ENCODE assay signal across 8 cellular contexts in genomic region chr12:122031342-122032216, GRCh38. TPM values are rescaled to one million over a fixed set of nuclear protein-coding genes. Genes with fewer than 3 reads are reported as not detected.
DNase-seq lines count a peak whose midpoint lies in the region; ATAC-seq and TF ChIP-seq lines count a peak whose summit lies in the region.

No MANE protein-coding gene starts in this region.

- no peak for TF ChIP-seq POLR2A in ovary (IDR thresholded peaks at IDR 0.05)

- ATAC-seq in GM21737 (IDR thresholded peaks at IDR 0.05; ENCODE audit: unreplicated experiment) (no peak), HG03159 (IDR thresholded peaks at IDR 0.05; ENCODE audit: unreplicated experiment) (no peak), GM21515 (IDR thresholded peaks at IDR 0.05; ENCODE audit: unreplicated experiment) (no peak)

- H3K27me3 ChIP-seq in DOHH2 (ENCODE audit: control insufficient read depth, low read length) (no peaks in the 10 kb centered on the region), ovary (no peaks in the 10 kb centered on the region)

- peaks cover 100% of the 10 kb centered on the region for H3K79me2 ChIP-seq in DOHH2 (ENCODE audit: control insufficient read depth, low read length)

- peak; percentile 92 for TF ChIP-seq CTCF in DOHH2 (IDR thresholded peaks at IDR 0.05; ENCODE audit: low read depth, low read length, poor library complexity, severe bottlenecking)
- TF ChIP-seq CTCF in fibroblast of mammary gland (conservative IDR thresholded peaks at IDR 0.05; ENCODE audit: control insufficient read depth, insufficient read depth, low read depth, low read length), result peak; percentile 70
- TF ChIP-seq CTCF in ovary (IDR thresholded peaks at IDR 0.05), result peak; percentile 38 to 47 (median 47)

- H3K27ac ChIP-seq in DOHH2 (ENCODE audit: low read depth, low read length), result peak overlapping the region; percentile 99
- H3K27ac ChIP-seq in ovary, result no peak overlapping the region

- WGBS in ovary, 3 donors, result 71 to 76% (median 73%) methylated on average over 18 to 21 of the region's 21 CpGs

- H3K9me3 ChIP-seq in DOHH2 (ENCODE audit: control insufficient read depth, insufficient read depth, low read length) (no peaks in the 10 kb centered on the region), ovary (no peaks in the 10 kb centered on the region)

- H3K36me3 ChIP-seq in DOHH2 (ENCODE audit: control insufficient read depth, low read length), result peaks cover 95% of the 10 kb centered on the region
- no peaks in the 10 kb centered on the region for H3K36me3 ChIP-seq in ovary

- H3K4me3 ChIP-seq in DOHH2 (ENCODE audit: low read length) (peak overlapping the region; percentile 40), fibroblast of mammary gland (ENCODE audit: control insufficient read depth, low read depth, low read length) (no peak overlapping the region), ovary (no peak overlapping the region)

- H3K9me2 ChIP-seq in DOHH2 (replicated peaks; ENCODE audit: control insufficient read depth, low read length), result no peaks in the 10 kb centered on the region

- H3K4me1 ChIP-seq in DOHH2 (ENCODE audit: control insufficient read depth, low read length), result peaks cover 63% of the 10 kb centered on the region
- peaks cover 3% of the 10 kb centered on the region for H3K4me1 ChIP-seq in ovary (ENCODE audit: insufficient read depth)

- DNase-seq in LoVo (ENCODE audit: low spot score) (peak; percentile 38), activated T-cell treated with anti-CD3 and anti-CD28 coated beads for 1 hour (ENCODE audit: low read depth) (peak; percentile 51), fibroblast of mammary gland (ENCODE audit: low read depth) (peak; percentile 31), ovary (peak in 3 of 5 donors; percentile 49 to 63 (median 50))

- peaks cover 15% of the 10 kb centered on the region for H4K20me1 ChIP-seq in DOHH2 (ENCODE audit: control insufficient read depth, insufficient read depth, low read depth, low read length)

- TF ChIP-seq EP300 in ovary (IDR thresholded peaks at IDR 0.05), result no peak

- H3F3A ChIP-seq in DOHH2 (ENCODE audit: control insufficient read depth, insufficient read depth), result peaks cover 22% of the 10 kb centered on the region

- intact Hi-C loops in ovary (cut with DNase I), result no loop called here

- H3K4me2 ChIP-seq in DOHH2 (ENCODE audit: low read length), result peak overlapping the region; percentile 72

RNA-seq across cellular contexts. Expression of gene BCL7A, which starts 9.9 kb away (rescaled TPM):
- 1 to 10 TPM; 4.4 to 9.1 (median 7.2) TPM for total RNA-seq in ovary
- 1 to 10 TPM; 5.0 to 6.4 TPM for polyA plus RNA-seq in ovary

RNA-seq across cellular contexts. Expression of gene MLXIP, which starts 47.0 kb away (rescaled TPM):
- total RNA-seq in ovary, result 100 to 1,000 TPM in 2 of 7 donors, 10 to 100 TPM in 5; 23.2 to 111 (median 85.9) TPM
- 10 to 100 TPM; 34.0 to 43.7 TPM for polyA plus RNA-seq in ovary
